18 cellular contexts compared by ENCODE assay signal in genomic region chrX:1542994-1543725, GRCh38. TPM values are rescaled to one million over a fixed set of nuclear protein-coding genes. Genes with fewer than 3 reads are reported as not detected.
"Had no signal": no experiment of that assay in that cellular context is flagged by ENCODE, and none has a peak within 500 bp of the region (broad histone marks: within the 10 kb centered on the region; RNA-seq: fewer than 3 reads in every experiment).

No MANE protein-coding gene starts in this region.

- H3K4me3 ChIP-seq: cardiac muscle cell, esophagus muscularis mucosa, mucosa of descending colon, psoas muscle, uterus had no signal

- H3K36me3 Mint-ChIP-seq: natural killer cell had no signal

- DNase-seq: activated gamma-delta T cell; activated T-cell treated with anti-CD3 and anti-CD28 coated beads, Interleukin-2, amount 50 U/mL, for 1 hour; glutamatergic neuron; left cardiac atrium; mucosa of descending colon; natural killer cell; nucleus accumbens; psoas muscle; stimulated activated naive CD8-positive, alpha-beta T cell treated with anti-CD3 and anti-CD28 coated beads, Interleukin-15, Interleukin-2, amounts not matched to agents 100 U/mL and 50 U/mL, for 24 hours; T-helper 17 cell; uterus had no signal

- ATAC-seq: left cardiac atrium; mucosa of descending colon; natural killer cell; psoas muscle; sciatic nerve; stimulated activated naive CD8-positive, alpha-beta T cell treated with anti-CD3 and anti-CD28 coated beads, Interleukin-15, Interleukin-2, amounts not matched to agents 100 U/mL and 50 U/mL, for 24 hours; T-helper 17 cell had no signal

- H3K27me3 ChIP-seq: cardiac muscle cell, esophagus muscularis mucosa, uterus had no signal

- H3K27ac ChIP-seq: cardiac muscle cell, esophagus muscularis mucosa, psoas muscle, uterus had no signal

- H3K27me3 Mint-ChIP-seq: activated CD4-positive, alpha-beta memory T cell treated with anti-CD3 and anti-CD28 coated beads, Interleukin-2, amount 10 ng/mL, durations not matched to agents 7 days and 5 days; T-helper 17 cell had no signal

- H3K4me3 Mint-ChIP-seq: activated CD4-positive, alpha-beta memory T cell treated with anti-CD3 and anti-CD28 coated beads, Interleukin-2, amount 10 ng/mL, durations not matched to agents 7 days and 5 days; natural killer cell; T-helper 17 cell had no signal

- FAIRE-seq: colon had no signal

- H3K9me3 ChIP-seq: mucosa of descending colon, psoas muscle, uterus had no signal

- H3K27ac Mint-ChIP-seq: activated CD4-positive, alpha-beta memory T cell treated with anti-CD3 and anti-CD28 coated beads, Interleukin-2, amount 10 ng/mL, durations not matched to agents 7 days and 5 days; natural killer cell; T-helper 17 cell had no signal

- H3K4me1 ChIP-seq: psoas muscle, uterus had no signal

- H3K36me3 ChIP-seq: cardiac muscle cell, esophagus muscularis mucosa, uterus had no signal

RNA-seq across cellular contexts. Expression of gene P2RY8, which starts 6.2 kb away (rescaled TPM):
- total RNA-seq: cardiac muscle cell, fibroblast of villous mesenchyme, temporal lobe had no signal
- polyA plus RNA-seq: cardiac muscle cell had no signal
